In genomic region chr3:11735638-11736037, GRCh38 we compare ENCODE assay signal across 23 cellular contexts.
DNase-seq lines count a peak whose midpoint lies in the region; ATAC-seq and TF ChIP-seq lines count a peak whose summit lies in the region.
"Had no signal": no experiment of that assay in that cellular context is flagged by ENCODE, and none has a peak within 500 bp of the region (broad histone marks: within the 10 kb centered on the region; RNA-seq: fewer than 3 reads in every experiment).

No MANE protein-coding gene starts in this region.

- no peaks in the 10 kb centered on the region for H3K27me3 ChIP-seq in Karpas-422 (ENCODE audit: low read length)
- H3K27me3 ChIP-seq in neuronal stem cell (ENCODE audit: control insufficient read depth in 3 of 3, insufficient read depth in 3 of 3, low read depth in 1 of 3, low read length in 3 of 3): peaks cover 0 to 11% (median 0%) of the 10 kb centered on the region in 3 experiments
- H3K27me3 ChIP-seq: adrenal gland had no signal

- H3K14ac ChIP-seq in neuronal stem cell (ENCODE audit: low read length): no peak overlapping the region

- no peak overlapping the region for H3K18ac ChIP-seq in neuronal stem cell (ENCODE audit: low read length)

- H3K4me1 Mint-ChIP-seq in T-helper 17 cell: peaks cover 7% of the 10 kb centered on the region
- peaks cover 6% of the 10 kb centered on the region for H3K4me1 Mint-ChIP-seq in osteocyte (ENCODE audit: unreplicated experiment)
- H3K4me1 Mint-ChIP-seq: natural killer cell; stimulated activated naive B cell treated with anti-CD40 and anti-IgM and Interleukin-4, amounts not matched to agents 10 μg/mL and 1 μg/mL and 100 μg/mL, for 72 hours had no signal

- no peaks in the 10 kb centered on the region for H3K79me2 ChIP-seq in Karpas-422 (ENCODE audit: low read length)

- H3K9ac ChIP-seq in Karpas-422 (ENCODE audit: low read length) (no peak overlapping the region), neuronal stem cell (ENCODE audit: low read depth, low read length, poor library complexity) (no peak overlapping the region)

- no peak overlapping the region for H2BK12ac ChIP-seq in neuronal stem cell (ENCODE audit: low read length)

- H3K4me3 Mint-ChIP-seq in T-helper 17 cell (peak overlapping the region; percentile 64), osteocyte (ENCODE audit: unreplicated experiment) (no peak overlapping the region)
- H3K4me3 Mint-ChIP-seq: natural killer cell; stimulated activated naive B cell treated with anti-CD40 and anti-IgM and Interleukin-4, amounts not matched to agents 10 μg/mL and 1 μg/mL and 100 μg/mL, for 72 hours had no signal

- H4K8ac ChIP-seq in neuronal stem cell (ENCODE audit: low read depth, low read length): no peak overlapping the region

- H2BK5ac ChIP-seq in neuronal stem cell (ENCODE audit: low read length): no peak overlapping the region

- H2AFZ ChIP-seq in Karpas-422 (ENCODE audit: low read length) (0 out of 2 replicates have a peak overlapping the region, but pooled peaks have one; percentile 17), neuronal stem cell (ENCODE audit: low read length) (peak overlapping the region; percentile 6)

- no peak overlapping the region for H3K27ac ChIP-seq in Karpas-422 (ENCODE audit: low read length)
- no peak overlapping the region for H3K27ac ChIP-seq in neuronal stem cell (replicated peaks; ENCODE audit: low read length)
- H3K27ac ChIP-seq: adrenal gland, thoracic aorta had no signal

- peaks cover 12% of the 10 kb centered on the region for H3K27me3 Mint-ChIP-seq in T-helper 17 cell
- H3K27me3 Mint-ChIP-seq in osteocyte (ENCODE audit: unreplicated experiment): peaks cover 30% of the 10 kb centered on the region

- no peak overlapping the region for H3K4me3 ChIP-seq in Karpas-422 (ENCODE audit: low read length)
- peak overlapping the region in 1 of 2 donors; percentile 53 for H3K4me3 ChIP-seq in neuronal stem cell (ENCODE audit: low read length in 2 of 2)
- H3K4me3 ChIP-seq: adrenal gland, thoracic aorta had no signal

- H2AK5ac ChIP-seq in neuronal stem cell (ENCODE audit: low read depth, low read length): no peak overlapping the region

- DNase-seq in Karpas-422: peak; percentile 56
- DNase-seq in T-helper 17 cell: no peak
- DNase-seq in neuronal stem cell (ENCODE audit: low spot score): no peak
- no peak for DNase-seq in osteocyte (ENCODE audit: extremely low spot score, unreplicated experiment)
- DNase-seq in NCI-H1694 (lab: John Stamatoyannopoulos, UW): no peak
- DNase-seq: activated CD4-positive, alpha-beta T cell treated with anti-CD3 and anti-CD28 coated beads, Interleukin-2, amount 50 U/mL, for 1 hour; activated effector memory CD4-positive, alpha-beta T cell treated with anti-CD3 and anti-CD28 coated beads, Interleukin-2, amount 50 U/mL, for 16 hours; adrenal gland; AML-193; COR-L47; cortex of kidney; DMS79 treated with DMSO at 0.1 percent for 48 hours; GOT3; head of caudate nucleus; natural killer cell; NCI-H1092; NCI-H524 treated with DMSO at 0.1 percent for 48 hours; SIG-M5; stimulated activated naive B cell treated with anti-CD40 and anti-IgM and Interleukin-4, amounts not matched to agents 10 μg/mL and 1 μg/mL and 100 μg/mL, for 72 hours had no signal

- no peaks in the 10 kb centered on the region for H3K36me3 ChIP-seq in Karpas-422 (ENCODE audit: insufficient read depth, low read length)
- no peaks in the 10 kb centered on the region for H3K36me3 ChIP-seq in neuronal stem cell (replicated peaks in 1 of 2; ENCODE audit: control insufficient read depth in 2 of 2, insufficient read depth in 2 of 2, low read length in 2 of 2)
- H3K36me3 ChIP-seq: adrenal gland, thoracic aorta had no signal

- H3K79me1 ChIP-seq in neuronal stem cell (ENCODE audit: low read depth, low read length): no peaks in the 10 kb centered on the region

- ATAC-seq in T-helper 17 cell: peak; percentile 50
- no peak for ATAC-seq in HG03571 (IDR thresholded peaks at IDR 0.05; ENCODE audit: unreplicated experiment)
- ATAC-seq: natural killer cell; stimulated activated naive B cell treated with anti-CD40 and anti-IgM and Interleukin-4, amounts not matched to agents 10 μg/mL and 1 μg/mL and 100 μg/mL, for 72 hours had no signal

- TF ChIP-seq CTCF in GM12872 (IDR thresholded peaks at IDR 0.05; ENCODE audit: insufficient read depth, low read depth, low read length) (0 out of 3 replicates have a peak, but pooled peaks have one; percentile 17), osteocyte (IDR thresholded peaks at IDR 0.05) (no peak)

- no peak overlapping the region for H2BK120ac ChIP-seq in neuronal stem cell (ENCODE audit: low read depth, low read length)

- WGBS in neuronal stem cell (ENCODE audit: extremely low coverage in 2 of 2, insufficient read length in 2 of 2, insufficient replicate concordance in 1 of 2), 2 donors: no CpG with 5 or more reads among the region's 6 CpGs

- no peak overlapping the region for H3K4ac ChIP-seq in neuronal stem cell (ENCODE audit: low read length)

- no peaks in the 10 kb centered on the region for H4K20me1 ChIP-seq in Karpas-422 (ENCODE audit: insufficient read depth, low read depth, low read length)

- H3K9me2 ChIP-seq in Karpas-422 (replicated peaks; ENCODE audit: insufficient read depth, low read length): no peaks in the 10 kb centered on the region

- peaks cover 5% of the 10 kb centered on the region; the same call in 1 of the 2 replicates for H3K4me1 ChIP-seq in Karpas-422 (ENCODE audit: low read length)
- H3K4me1 ChIP-seq in neuronal stem cell (ENCODE audit: control insufficient read depth in 2 of 2, insufficient read depth in 1 of 2, low read depth in 1 of 2, low read length in 2 of 2): no peaks in the 10 kb centered on the region
- H3K4me1 ChIP-seq: adrenal gland had no signal

- H3K9me3 Mint-ChIP-seq in osteocyte (ENCODE audit: unreplicated experiment): no peaks in the 10 kb centered on the region
- H3K9me3 Mint-ChIP-seq: natural killer cell; stimulated activated naive B cell treated with anti-CD40 and anti-IgM and Interleukin-4, amounts not matched to agents 10 μg/mL and 1 μg/mL and 100 μg/mL, for 72 hours had no signal

- peak overlapping the region; percentile 81 for H3K27ac Mint-ChIP-seq in T-helper 17 cell
- no peak overlapping the region for H3K27ac Mint-ChIP-seq in osteocyte (ENCODE audit: unreplicated experiment)
- H3K27ac Mint-ChIP-seq: natural killer cell; progenitor cell of endocrine pancreas; stimulated activated naive B cell treated with anti-CD40 and anti-IgM and Interleukin-4, amounts not matched to agents 10 μg/mL and 1 μg/mL and 100 μg/mL, for 72 hours had no signal

- no peak overlapping the region for H2BK15ac ChIP-seq in neuronal stem cell (ENCODE audit: low read length)

- no peak overlapping the region for H4K91ac ChIP-seq in neuronal stem cell (ENCODE audit: low read depth, low read length, poor library complexity)

- H3K36me3 Mint-ChIP-seq in T-helper 17 cell (ENCODE audit: low read depth) (peaks cover 3% of the 10 kb centered on the region), osteocyte (ENCODE audit: unreplicated experiment) (no peaks in the 10 kb centered on the region)
- H3K36me3 Mint-ChIP-seq: natural killer cell; stimulated activated naive B cell treated with anti-CD40 and anti-IgM and Interleukin-4, amounts not matched to agents 10 μg/mL and 1 μg/mL and 100 μg/mL, for 72 hours had no signal

- H3K4me2 ChIP-seq in Karpas-422 (ENCODE audit: low read depth, low read length, poor library complexity, severe bottlenecking): no peak overlapping the region
- no peak overlapping the region for H3K4me2 ChIP-seq in neuronal stem cell (ENCODE audit: insufficient read depth, low read length, poor library complexity, severe bottlenecking)

- no peaks in the 10 kb centered on the region for H3K9me3 ChIP-seq in Karpas-422 (ENCODE audit: low read length)
- H3K9me3 ChIP-seq in T-helper 17 cell (ENCODE audit: control insufficient read depth, low read length, poor library complexity, severe bottlenecking): no peaks in the 10 kb centered on the region
- no peaks in the 10 kb centered on the region for H3K9me3 ChIP-seq in neuronal stem cell (replicated peaks in 1 of 2; ENCODE audit: control insufficient read depth in 2 of 2, insufficient read depth in 1 of 2, low read depth in 1 of 2, low read length in 2 of 2)
- H3K9me3 ChIP-seq: adrenal gland, thoracic aorta had no signal

- H3K23ac ChIP-seq in neuronal stem cell (ENCODE audit: low read depth, low read length, poor library complexity): no peak overlapping the region
